ENCODE assay signal across 8 cellular contexts in the genomic region with DNA sequence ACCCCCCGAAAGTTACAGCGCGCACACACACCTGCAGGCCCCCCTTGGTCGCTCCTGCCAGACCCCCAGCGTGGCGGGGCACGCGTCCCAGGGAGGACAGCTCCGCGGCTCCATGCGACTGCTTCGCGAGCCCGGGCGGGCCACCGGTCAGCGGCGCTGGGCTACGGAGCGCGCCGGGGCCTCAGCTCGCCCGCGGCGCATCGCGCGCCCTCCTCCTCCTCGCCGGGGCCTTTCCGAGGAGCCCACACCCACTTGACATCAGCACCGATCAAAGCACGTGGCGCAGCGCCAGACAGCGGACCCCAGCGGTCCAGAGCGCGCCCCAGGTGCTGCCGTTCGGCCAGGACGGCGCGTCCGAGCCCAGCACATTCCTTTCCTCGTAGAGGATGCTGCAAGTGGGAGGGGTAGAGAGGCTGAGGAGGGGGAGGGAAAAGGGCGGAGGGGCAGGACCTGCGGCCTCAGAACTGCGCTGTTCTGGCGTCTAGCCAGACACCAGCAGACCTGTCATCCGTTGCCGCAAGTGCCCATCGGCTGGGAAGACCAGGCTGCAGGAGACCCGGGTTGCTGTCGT.
A peak's percentile ranks its signal among the peaks of the same experiment; 100 is the strongest.
DNase-seq lines count a peak whose midpoint lies in the region; ATAC-seq and TF ChIP-seq lines count a peak whose summit lies in the region.

No MANE protein-coding gene starts in this region.

- H3K27me3 Mint-ChIP-seq in CD8-positive, alpha-beta memory T cell: peaks cover 26 to 71% of the 10 kb centered on the region in 2 donors

- no peak overlapping the region for H3K27ac Mint-ChIP-seq in CD8-positive, alpha-beta memory T cell

- WGBS in lung, 2 donors: 1 to 2% methylated on average over 52 to 56 of the region's 56 CpGs
- 1% methylated on average over 36 to 42 of the region's 56 CpGs for WGBS in tibial nerve, 2 donors

- H3K36me3 ChIP-seq in CD8-positive, alpha-beta memory T cell (ENCODE audit: insufficient read depth, low read length): no peaks in the 10 kb centered on the region
- H3K36me3 ChIP-seq in Panc1 (ENCODE audit: control insufficient read depth, insufficient read depth, low read length) (no peaks in the 10 kb centered on the region), duodenal mucosa (ENCODE audit: control insufficient read depth in 1 of 2, insufficient read depth in 2 of 2, low read length in 2 of 2) (no peaks in the 10 kb centered on the region), lung (ENCODE audit: control insufficient read depth in 2 of 2, insufficient read depth in 2 of 2, low read length in 2 of 2) (no peaks in the 10 kb centered on the region), tibial nerve (no peaks in the 10 kb centered on the region)

- in situ Hi-C loops in Panc1 (cut with HindIII; ENCODE audit: low pct_unique_long_range_greater_than_20kb, low sequenced_read_pairs): no loop called here

- peak overlapping the region; percentile 22 to 86 (median 64) for H3K4me3 Mint-ChIP-seq in CD8-positive, alpha-beta memory T cell

- no peaks in the 10 kb centered on the region for H3K9me3 Mint-ChIP-seq in CD8-positive, alpha-beta memory T cell

- H3K27me3 ChIP-seq in CD8-positive, alpha-beta memory T cell (ENCODE audit: insufficient read depth, low read length, poor library complexity, severe bottlenecking): peaks cover 13% of the 10 kb centered on the region
- H3K27me3 ChIP-seq in Panc1 (ENCODE audit: control insufficient read depth, insufficient read depth, low read length) (peaks cover 10% of the 10 kb centered on the region), duodenal mucosa (ENCODE audit: control insufficient read depth in 1 of 2, insufficient read depth in 2 of 2, low read length in 2 of 2) (peaks cover 3 to 10% of the 10 kb centered on the region in 2 donors), lung (ENCODE audit: control insufficient read depth, insufficient read depth) (no peaks in the 10 kb centered on the region), tibial nerve (peaks cover 0 to 5% of the 10 kb centered on the region in 2 donors)

- no peak for TF ChIP-seq EP300 in tibial nerve (IDR thresholded peaks at IDR 0.05)

- BruUV-seq in Panc1 (replicated peaks; lab: Mats Ljungman, UMichigan): no TSS peak

- peaks cover 4 to 13% (median 5%) of the 10 kb centered on the region in 3 donors for H3K4me1 Mint-ChIP-seq in CD8-positive, alpha-beta memory T cell

- intact Hi-C loops in Panc1 (cut with micrococcal nuclease; ENCODE audit: unreplicated experiment): no loop called here

- POLR2A ChIA-PET in CD8-positive, alpha-beta memory T cell (lab: Charles Lee): no interaction called here
- POLR2A ChIA-PET in Panc1 (lab: Charles Lee): no interaction called here

- CTCF ChIA-PET in CD8-positive, alpha-beta memory T cell (lab: Charles Lee): no interaction called here
- CTCF ChIA-PET in Panc1 (lab: Charles Lee): no interaction called here

- ATAC-seq in GM21390 (IDR thresholded peaks at IDR 0.05; ENCODE audit: unreplicated experiment): peak; percentile 28
- peak; percentile 82 for ATAC-seq in Panc1
- ATAC-seq in lung (ENCODE audit: insufficient read depth, low FRiP score): peak; percentile 67

- TF ChIP-seq CTCF in Panc1 (IDR thresholded peaks at IDR 0.05): no peak
- no peak for TF ChIP-seq CTCF in lung (IDR thresholded peaks at IDR 0.05; ENCODE audit: control extremely low read depth, extremely low read depth)
- TF ChIP-seq CTCF in tibial nerve (IDR thresholded peaks at IDR 0.05): no peak

- H3K27ac ChIP-seq in CD8-positive, alpha-beta memory T cell (ENCODE audit: low read depth, low read length): no peak overlapping the region
- H3K27ac ChIP-seq in Panc1 (ENCODE audit: low read length) (no peak overlapping the region), duodenal mucosa (ENCODE audit: low read depth, low read length) (peak overlapping the region; percentile 78), lung (ENCODE audit: low read depth in 1 of 2, low read length in 1 of 2) (peak overlapping the region; percentile 41 to 90), tibial nerve (peak overlapping the region in 3 of 4 donors; percentile 3 to 75 (median 71))

- no peaks in the 10 kb centered on the region for H3K9me3 ChIP-seq in CD8-positive, alpha-beta memory T cell (ENCODE audit: low read length)
- H3K9me3 ChIP-seq in Panc1 (ENCODE audit: control insufficient read depth, insufficient read depth, low read depth, low read length): no peaks in the 10 kb centered on the region
- no peaks in the 10 kb centered on the region for H3K9me3 ChIP-seq in duodenal mucosa (ENCODE audit: control insufficient read depth in 1 of 2, low read length in 2 of 2)
- no peaks in the 10 kb centered on the region for H3K9me3 ChIP-seq in lung (ENCODE audit: control insufficient read depth in 2 of 2, insufficient read depth in 1 of 2, low read length in 1 of 2)
- H3K9me3 ChIP-seq in tibial nerve: no peaks in the 10 kb centered on the region

- H3K4me1 ChIP-seq in CD8-positive, alpha-beta memory T cell (ENCODE audit: insufficient read depth, low read length): no peaks in the 10 kb centered on the region
- H3K4me1 ChIP-seq in Panc1 (ENCODE audit: control insufficient read depth, insufficient read depth, low read length) (peaks cover 6% of the 10 kb centered on the region; the same call in 1 of the 2 replicates), duodenal mucosa (ENCODE audit: control insufficient read depth in 1 of 2, insufficient read depth in 2 of 2, low read length in 2 of 2) (peaks cover 36 to 53% of the 10 kb centered on the region in 2 donors), lung (ENCODE audit: control insufficient read depth in 2 of 2, insufficient read depth in 2 of 2, low read length in 2 of 2) (peaks cover 0 to 7% of the 10 kb centered on the region in 2 donors), tibial nerve (peaks cover 0 to 44% (median 23%) of the 10 kb centered on the region in 4 donors)

- peak in 1 of 5 donors; percentile 3 for DNase-seq in CD8-positive, alpha-beta memory T cell
- no peak for DNase-seq in Panc1 (ENCODE audit: low read depth, low spot score)
- peak; percentile 36 for DNase-seq in lung (ENCODE audit: low spot score)
- DNase-seq in tibial nerve (ENCODE audit: low spot score in 2 of 2): no peak
- DNase-seq in cerebellar cortex (ENCODE audit: low spot score): no peak
- no peak for DNase-seq in SKM-1 (lab: John Stamatoyannopoulos, UW; ENCODE audit: unreplicated experiment)

- peak overlapping the region; percentile 40 to 78 for H3K9ac ChIP-seq in duodenal mucosa (ENCODE audit: low read depth in 1 of 2, low read length in 2 of 2)

- H3K4me3 ChIP-seq in CD8-positive, alpha-beta memory T cell (ENCODE audit: low read length): no peak overlapping the region
- H3K4me3 ChIP-seq in Panc1 (ENCODE audit: low read depth in 2 of 2, low read length in 2 of 2): peak overlapping the region; percentile 31 to 35
- H3K4me3 ChIP-seq in duodenal mucosa (ENCODE audit: low read depth in 1 of 2, low read length in 2 of 2): peak overlapping the region; percentile 66 to 74
- peak overlapping the region; percentile 42 for H3K4me3 ChIP-seq in lung
- H3K4me3 ChIP-seq in tibial nerve: peak overlapping the region; percentile 21 to 53 (median 44)

- no peak for TF ChIP-seq POLR2A in tibial nerve (IDR thresholded peaks at IDR 0.05)

- peaks cover 0 to 3% (median 0%) of the 10 kb centered on the region in 3 donors for H3K36me3 Mint-ChIP-seq in CD8-positive, alpha-beta memory T cell

Comparison
In these comparisons a context has a peak if more than half of its experiments do, and no peak if none do; other contexts are left out.
1. H3K27ac ChIP-seq: peak in duodenal mucosa (single experiment), lung (2 of 2) and tibial nerve (3 of 4); none in CD8-positive, alpha-beta memory T cell (single experiment) and Panc1 (single experiment).
2. ATAC-seq: peak in every context shown above with its lines; median percentile 82 in Panc1; 67 in lung; 28 in GM21390.